Comparison of ENCODE assay signal across 21 cellular contexts in genomic region chr2:69087211-69087911, GRCh38.
DNase-seq lines count a peak whose midpoint lies in the region; ATAC-seq, FAIRE-seq and TF ChIP-seq lines count a peak whose summit lies in the region.
"Had no signal": no experiment of that assay in that cellular context is flagged by ENCODE, and none has a peak within 500 bp of the region (broad histone marks: within the 10 kb centered on the region; RNA-seq: fewer than 3 reads in every experiment).

No MANE protein-coding gene starts in this region.

- H2AFZ ChIP-seq in astrocyte (ENCODE audit: low read depth, low read length) (no peak overlapping the region), smooth muscle cell (ENCODE audit: low read depth) (no peak overlapping the region)
- H2AFZ ChIP-seq: hepatocyte had no signal

- H4K20me1 ChIP-seq in astrocyte (ENCODE audit: insufficient read depth, low read length): no peaks in the 10 kb centered on the region
- H4K20me1 ChIP-seq in smooth muscle cell (ENCODE audit: low read depth): no peaks in the 10 kb centered on the region

- H3K27me3 Mint-ChIP-seq in HFFc6 (ENCODE audit: insufficient read depth): no peaks in the 10 kb centered on the region; the same call in 1 of the 2 replicates
- no peaks in the 10 kb centered on the region for H3K27me3 Mint-ChIP-seq in astrocyte (ENCODE audit: low read depth, unreplicated experiment)

- H3K4me3 Mint-ChIP-seq in HFFc6 (no peak overlapping the region), astrocyte (ENCODE audit: unreplicated experiment) (no peak overlapping the region)
- H3K4me3 Mint-ChIP-seq: activated naive CD4-positive, alpha-beta T cell treated with anti-CD3 and anti-CD28 coated beads, Interleukin-2, amount 50 U/mL, for 24 hours; activated T-helper 17 cell treated with anti-CD3 and anti-CD28 coated beads, Interleukin-2, amount 50 U/mL, for 72 hours; natural killer cell had no signal

- no peaks in the 10 kb centered on the region for H3K79me2 ChIP-seq in astrocyte (ENCODE audit: insufficient read depth, low read length)
- H3K79me2 ChIP-seq in smooth muscle cell (ENCODE audit: low read depth): no peaks in the 10 kb centered on the region
- H3K79me2 ChIP-seq: hepatocyte had no signal

- ATAC-seq in left ventricle myocardium superior (peak; percentile 28), GM18505 (IDR thresholded peaks at IDR 0.05; ENCODE audit: unreplicated experiment) (no peak), GM21529 (IDR thresholded peaks at IDR 0.05; ENCODE audit: unreplicated experiment) (no peak)
- ATAC-seq: activated T-helper 17 cell treated with anti-CD3 and anti-CD28 coated beads, Interleukin-2, amount 50 U/mL, for 72 hours; foreskin keratinocyte; left lobe of liver; right lobe of liver; stimulated activated naive CD8-positive, alpha-beta T cell treated with anti-CD3 and anti-CD28 coated beads, Interleukin-15, Interleukin-2, amounts not matched to agents 100 U/mL and 50 U/mL, for 24 hours had no signal

- WGBS in smooth muscle cell (ENCODE audit: low lambda C conversion rate): 62% methylated on average over 5 of the region's 5 CpGs

- no peaks in the 10 kb centered on the region for H3K9me3 ChIP-seq in astrocyte (ENCODE audit: insufficient read depth, low read depth, low read length)
- no peaks in the 10 kb centered on the region for H3K9me3 ChIP-seq in smooth muscle cell (replicated peaks; ENCODE audit: low read depth)
- H3K9me3 ChIP-seq: right lobe of liver had no signal

- peaks cover 50% of the 10 kb centered on the region for H3K4me1 Mint-ChIP-seq in HFFc6 (ENCODE audit: low read depth)
- peaks cover 34% of the 10 kb centered on the region for H3K4me1 Mint-ChIP-seq in astrocyte (ENCODE audit: low read depth, unreplicated experiment)
- H3K4me1 Mint-ChIP-seq: activated naive CD4-positive, alpha-beta T cell treated with anti-CD3 and anti-CD28 coated beads, Interleukin-2, amount 50 U/mL, for 24 hours; activated T-helper 17 cell treated with anti-CD3 and anti-CD28 coated beads, Interleukin-2, amount 50 U/mL, for 72 hours had no signal

- FAIRE-seq in astrocyte (lab: Jason Lieb, UNC): no peak

- DNase-seq in HFFc6 (no peak), astrocyte (ENCODE audit: low read depth) (no peak), left ventricle myocardium superior (no peak), smooth muscle cell (lab: John Stamatoyannopoulos, UW; ENCODE audit: unreplicated experiment) (no peak)
- no peak for DNase-seq in stimulated activated CD4-positive, alpha-beta T cell treated with anti-CD3 and anti-CD28 coated beads, Interleukin-12 subunit alpha, Interleukin-12 subunit beta, amount 100 ng/mL, for 4 hours
- DNase-seq: anterior cingulate cortex; effector CD4-positive, alpha-beta T cell; foreskin keratinocyte; natural killer cell; NCI-H1417 treated with DMSO at 0.1 percent for 48 hours; right lobe of liver; stimulated activated CD4-positive, alpha-beta T cell treated with anti-CD3 and anti-CD28 coated beads, Interleukin-15, amount 100 ng/mL, for 24 hours; stimulated activated naive CD8-positive, alpha-beta T cell treated with anti-CD3 and anti-CD28 coated beads, Interleukin-15, Interleukin-2, amounts not matched to agents 100 U/mL and 50 U/mL, for 24 hours had no signal

- H3K27ac ChIP-seq in astrocyte (ENCODE audit: low read depth, low read length) (no peak overlapping the region), smooth muscle cell (ENCODE audit: low read depth) (peak overlapping the region; percentile 99)
- H3K27ac ChIP-seq: C4-2B, epithelial cell of prostate, foreskin keratinocyte, hepatocyte, right lobe of liver had no signal

- no peak for TF ChIP-seq POLR2A in GM18505 (IDR thresholded peaks at IDR 0.05; ENCODE audit: borderline replicate concordance, extremely low read depth, insufficient read depth, insufficient read length)

- H3K4me2 ChIP-seq in astrocyte (ENCODE audit: low read length) (peak overlapping the region; percentile 14), smooth muscle cell (peak overlapping the region; percentile 52)
- H3K4me2 ChIP-seq: hepatocyte had no signal

- H3K9me3 Mint-ChIP-seq in HFFc6 (no peaks in the 10 kb centered on the region), astrocyte (ENCODE audit: unreplicated experiment) (no peaks in the 10 kb centered on the region)
- H3K9me3 Mint-ChIP-seq: activated naive CD4-positive, alpha-beta T cell treated with anti-CD3 and anti-CD28 coated beads, Interleukin-2, amount 50 U/mL, for 24 hours; activated T-helper 17 cell treated with anti-CD3 and anti-CD28 coated beads, Interleukin-2, amount 50 U/mL, for 72 hours; natural killer cell had no signal

- TF ChIP-seq CTCF in HFFc6 (IDR thresholded peaks at IDR 0.05) (no peak), astrocyte (IDR thresholded peaks at IDR 0.05; ENCODE audit: insufficient read depth, low read depth, low read length) (no peak), smooth muscle cell (IDR thresholded peaks at IDR 0.05; ENCODE audit: borderline replicate concordance, insufficient read depth, poor library complexity, severe bottlenecking) (no peak)

- H3K36me3 Mint-ChIP-seq in HFFc6 (ENCODE audit: low read depth): peaks cover 52% of the 10 kb centered on the region
- peaks cover 15% of the 10 kb centered on the region for H3K36me3 Mint-ChIP-seq in astrocyte (ENCODE audit: low read depth, unreplicated experiment)
- H3K36me3 Mint-ChIP-seq: activated naive CD4-positive, alpha-beta T cell treated with anti-CD3 and anti-CD28 coated beads, Interleukin-2, amount 50 U/mL, for 24 hours; natural killer cell had no signal

- H3K36me3 ChIP-seq in astrocyte (ENCODE audit: insufficient read depth, low read length): peaks cover 11% of the 10 kb centered on the region
- H3K36me3 ChIP-seq in smooth muscle cell (ENCODE audit: low read depth): peaks cover 4% of the 10 kb centered on the region
- H3K36me3 ChIP-seq: right lobe of liver had no signal

- peak overlapping the region; percentile 36 for H3K27ac Mint-ChIP-seq in HFFc6
- H3K27ac Mint-ChIP-seq in astrocyte (ENCODE audit: unreplicated experiment): peak overlapping the region; percentile 14
- H3K27ac Mint-ChIP-seq: activated naive CD4-positive, alpha-beta T cell treated with anti-CD3 and anti-CD28 coated beads, Interleukin-2, amount 50 U/mL, for 24 hours; activated T-helper 17 cell treated with anti-CD3 and anti-CD28 coated beads, Interleukin-2, amount 50 U/mL, for 72 hours; natural killer cell had no signal

- H3K9ac ChIP-seq in astrocyte (ENCODE audit: low read length) (no peak overlapping the region), smooth muscle cell (ENCODE audit: low read depth) (peak overlapping the region; percentile 8)

- H3K27me3 ChIP-seq in astrocyte (ENCODE audit: insufficient read depth, low read length) (no peaks in the 10 kb centered on the region), smooth muscle cell (ENCODE audit: low read depth) (no peaks in the 10 kb centered on the region)
- H3K27me3 ChIP-seq: foreskin keratinocyte, hepatocyte, right lobe of liver had no signal

- peaks cover 47% of the 10 kb centered on the region for H3F3A ChIP-seq in smooth muscle cell (ENCODE audit: low read depth)

- H3K4me3 ChIP-seq in astrocyte (ENCODE audit: insufficient read depth, low read depth, low read length) (no peak overlapping the region), smooth muscle cell (no peak overlapping the region)
- H3K4me3 ChIP-seq: hepatocyte, right lobe of liver had no signal

- intact Hi-C loops in left ventricle myocardium superior (cut with micrococcal nuclease): no loop called here

- peaks cover 20% of the 10 kb centered on the region for H3K4me1 ChIP-seq in astrocyte (ENCODE audit: insufficient read depth, low read length)
- H3K4me1 ChIP-seq in smooth muscle cell (ENCODE audit: low read depth): peaks cover 16% of the 10 kb centered on the region
